ENCODE assay signal across 24 cellular contexts in the genomic region with DNA sequence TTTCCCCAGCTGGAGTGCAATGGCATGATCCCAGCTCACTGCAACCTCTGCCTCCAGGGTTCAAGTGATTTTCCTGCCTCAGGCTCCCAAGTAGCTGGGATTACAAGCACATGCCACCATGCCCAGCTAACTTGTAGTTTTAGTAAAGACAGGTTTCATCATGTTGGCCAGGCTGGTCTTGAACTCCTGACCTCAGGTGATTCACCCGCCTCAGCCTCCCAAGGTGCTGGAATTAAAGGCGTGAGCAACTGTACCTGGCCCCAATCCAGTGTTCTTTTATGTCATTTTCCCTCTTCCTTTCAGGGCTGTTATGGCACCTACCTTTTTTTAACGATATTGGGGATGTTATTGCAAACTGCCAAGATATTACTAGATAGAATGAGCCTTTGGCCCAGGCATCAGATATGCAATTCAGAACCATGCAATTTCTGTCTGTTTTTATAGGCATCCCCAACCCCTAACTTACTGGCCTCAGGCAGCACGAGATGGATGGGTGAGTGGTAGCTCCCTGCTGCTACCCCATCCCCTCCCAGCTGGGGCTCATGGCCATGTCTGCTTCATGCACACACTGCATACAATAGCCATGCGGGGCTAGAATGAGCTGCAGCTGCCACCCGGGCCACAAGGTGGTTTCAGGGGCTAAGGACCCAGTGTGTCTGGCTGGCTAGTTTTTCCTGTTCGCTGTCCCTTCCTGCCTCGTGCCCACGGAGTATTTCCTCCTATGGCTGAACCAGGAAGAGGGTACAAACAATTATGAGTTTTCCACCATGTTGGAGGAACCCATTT.
DNase-seq lines count a peak whose midpoint lies in the region; ATAC-seq, FAIRE-seq and TF ChIP-seq lines count a peak whose summit lies in the region.
"Had no signal": no experiment of that assay in that cellular context is flagged by ENCODE, and none has a peak within 500 bp of the region (broad histone marks: within the 10 kb centered on the region; RNA-seq: fewer than 3 reads in every experiment).

No MANE protein-coding gene starts in this region.

- H3K23ac ChIP-seq in H1 (ENCODE audit: insufficient read length) = no peak overlapping the region
- H3K23ac ChIP-seq in trophoblast cell (ENCODE audit: low read length) = no peak overlapping the region

- in situ Hi-C loops in gastrocnemius medialis (cut with MboI; ENCODE audit: low sequenced_read_pairs in 4 of 4) = no loop called here

- no peak for TF ChIP-seq POLR2A in H1 (IDR thresholded peaks at IDR 0.05; ENCODE audit: control extremely low read depth in 1 of 2, low read depth in 2 of 2, low read length in 2 of 2)
- no peak for TF ChIP-seq POLR2A in gastrocnemius medialis (IDR thresholded peaks at IDR 0.05)

- H3K23me2 ChIP-seq in H1 (ENCODE audit: low read depth, low read length) = no peaks in the 10 kb centered on the region

- H4K91ac ChIP-seq in H1 (replicated peaks; ENCODE audit: insufficient read length, low read length) = no peak overlapping the region
- H4K91ac ChIP-seq in trophoblast cell (ENCODE audit: low read depth, low read length) = no peak overlapping the region

- DNase-seq in M059J (ENCODE audit: low read depth) (peak; percentile 46), RPMI7951 (ENCODE audit: low read depth) (peak; percentile 17), H1 (ENCODE audit: low read depth in 1 of 2, low spot score in 2 of 2) (no peak), trophoblast cell (no peak), NCI-H1105 (lab: John Stamatoyannopoulos, UW) (no peak), gastrocnemius medialis (no peak)
- DNase-seq: BE2C; CD8-positive, alpha-beta memory T cell; DMS 273 treated with DMSO at 0.1 percent for 48 hours; DND-41; Karpas-422; MV-4-11; NCI-H1105 treated with DMSO at 0.1 percent for 48 hours; NCI-H146; NCI-H1930; NCI-H2107; NCI-H526; T-cell had no signal

- no peak overlapping the region for H2AK5ac ChIP-seq in H1 (ENCODE audit: low read depth, low read length)
- no peak overlapping the region for H2AK5ac ChIP-seq in trophoblast cell (ENCODE audit: low read length)

- H3K27me3 ChIP-seq in H1 (replicated peaks in 1 of 4; ENCODE audit: control insufficient read depth in 3 of 4, extremely low read depth in 1 of 4, insufficient read depth in 3 of 4, low read length in 3 of 4) (peaks cover 0 to 1% (median 0%) of the 10 kb centered on the region in 4 experiments; a peak in 1 of 7 replicates), trophoblast cell (ENCODE audit: insufficient read depth, low read length) (no peaks in the 10 kb centered on the region), gastrocnemius medialis (no peaks in the 10 kb centered on the region)
- H3K27me3 ChIP-seq: BE2C, SJSA1 had no signal

- CTCF ChIA-PET in H1 (lab: Charles Lee; ENCODE audit: partially characterized antibody) = interaction anchor here (0.6 to 1.0 kb wide), 5 partner anchors 38 to 1281 kb away, joined by 3 to 4 read pairs (median 3); no protein-coding TSS in a partner anchor

- H3K36me3 ChIP-seq in H1 (ENCODE audit: control insufficient read depth in 2 of 4, insufficient read depth in 4 of 4, low read length in 3 of 4) = no peaks in the 10 kb centered on the region
- H3K36me3 ChIP-seq in trophoblast cell (ENCODE audit: control insufficient read depth in 1 of 2, insufficient read depth in 2 of 2, low read length in 2 of 2) = no peaks in the 10 kb centered on the region
- H3K36me3 ChIP-seq in gastrocnemius medialis = no peaks in the 10 kb centered on the region
- H3K36me3 ChIP-seq: BE2C, SJSA1 had no signal

- no peaks in the 10 kb centered on the region for H4K20me1 ChIP-seq in H1 (replicated peaks in 1 of 2; ENCODE audit: control insufficient read depth in 1 of 2, insufficient read depth in 2 of 2, low read length in 2 of 2)

- ATAC-seq in gastrocnemius medialis (no peak), GM19351 (IDR thresholded peaks at IDR 0.05; ENCODE audit: unreplicated experiment) (no peak)
- ATAC-seq: HepG2, Panc1, T-cell had no signal

- no peak overlapping the region for H3K56ac ChIP-seq in H1 (replicated peaks; ENCODE audit: insufficient read length, low read depth, low read length)

- H2BK120ac ChIP-seq in H1 (replicated peaks; ENCODE audit: low read depth, low read length) (no peak overlapping the region), trophoblast cell (ENCODE audit: insufficient read depth, low read length, poor library complexity) (no peak overlapping the region)

- no peak overlapping the region for H4K5ac ChIP-seq in H1 (ENCODE audit: insufficient read length, low read depth, low read length)

- H2BK5ac ChIP-seq in H1 (ENCODE audit: low read depth, low read length) (no peak overlapping the region), trophoblast cell (ENCODE audit: low read depth, low read length, poor library complexity) (no peak overlapping the region)

- H3K18ac ChIP-seq in H1 (ENCODE audit: extremely low read depth, low read length) (no peak overlapping the region), trophoblast cell (ENCODE audit: low read length) (no peak overlapping the region)

- H3K4ac ChIP-seq in H1 (replicated peaks; ENCODE audit: insufficient read length, low read depth, low read length) (no peak overlapping the region), trophoblast cell (ENCODE audit: low read depth, low read length) (no peak overlapping the region)

- 92% methylated on average over 9 of the region's 9 CpGs; no CpG with 5 or more reads in 1 of the 2 experiments for WGBS in H1 (ENCODE audit: extremely low coverage in 1 of 2, insufficient coverage in 1 of 2, insufficient read length in 1 of 2, insufficient replicate concordance in 2 of 2, low coverage in 1 of 2, low lambda C conversion rate in 2 of 2, missing lambda C conversion rate in 1 of 2), 2 experiments
- no CpG with 5 or more reads among the region's 9 CpGs for WGBS in trophoblast cell (ENCODE audit: extremely low coverage, insufficient coverage, insufficient read length)

- H3K14ac ChIP-seq in H1 (ENCODE audit: insufficient read length) (no peak overlapping the region), trophoblast cell (ENCODE audit: low read length) (no peak overlapping the region)

- H3K79me1 ChIP-seq in H1 (ENCODE audit: low read depth, low read length) = no peaks in the 10 kb centered on the region
- no peaks in the 10 kb centered on the region for H3K79me1 ChIP-seq in trophoblast cell (ENCODE audit: low read length)

- intact Hi-C loops in gastrocnemius medialis (cut with DNase I; ENCODE audit: low total_unique reads) = no loop called here

- no peak for TF ChIP-seq EP300 in H1 (IDR thresholded peaks at IDR 0.05; ENCODE audit: borderline replicate concordance in 1 of 2, low read depth in 2 of 2, low read length in 2 of 2)

- POLR2A ChIA-PET in H1 (lab: Charles Lee; ENCODE audit: partially characterized antibody) = no interaction called here

- no peak overlapping the region for H4K12ac ChIP-seq in trophoblast cell (ENCODE audit: low read depth, low read length)

- H2BK12ac ChIP-seq in H1 (ENCODE audit: low read depth, low read length) (no peak overlapping the region), trophoblast cell (ENCODE audit: low read length) (no peak overlapping the region)

- no peak overlapping the region for H3K9ac ChIP-seq in H1 (replicated peaks in 1 of 4; ENCODE audit: extremely low read depth in 1 of 4, low read depth in 3 of 4, low read length in 3 of 4)
- peak overlapping the region; percentile 25 for H3K9ac ChIP-seq in trophoblast cell (ENCODE audit: low read length)

- peaks cover 0 to 4% (median 1%) of the 10 kb centered on the region in 4 experiments; a peak in 2 of 7 replicates for H3K4me1 ChIP-seq in H1 (replicated peaks in 1 of 4; ENCODE audit: control insufficient read depth in 3 of 4, insufficient read depth in 4 of 4, low read length in 3 of 4)
- no peaks in the 10 kb centered on the region for H3K4me1 ChIP-seq in trophoblast cell (ENCODE audit: control insufficient read depth in 1 of 2, insufficient read depth in 2 of 2, low read length in 2 of 2)
- no peaks in the 10 kb centered on the region for H3K4me1 ChIP-seq in gastrocnemius medialis
- H3K4me1 ChIP-seq: BE2C, SJSA1 had no signal

- no peak for FAIRE-seq in H1 (lab: Jason Lieb, UNC)
- FAIRE-seq: GM12892, H54, HepG2 had no signal

- H3K9me3 ChIP-seq in H1 (ENCODE audit: insufficient read depth in 2 of 2, low read depth in 1 of 2, low read length in 1 of 2) = peaks cover 10 to 13% of the 10 kb centered on the region in 2 experiments; a peak in 2 of 4 replicates
- peaks cover 9% of the 10 kb centered on the region for H3K9me3 ChIP-seq in trophoblast cell (ENCODE audit: insufficient read depth, low read depth, low read length)
- no peaks in the 10 kb centered on the region for H3K9me3 ChIP-seq in gastrocnemius medialis
- H3K9me3 ChIP-seq: BE2C, SJSA1 had no signal

- H4K8ac ChIP-seq in H1 (ENCODE audit: extremely low read depth, insufficient read depth, low read length) (no peak overlapping the region), trophoblast cell (ENCODE audit: low read depth, low read length) (no peak overlapping the region)

- no peak overlapping the region for H2BK15ac ChIP-seq in H1 (ENCODE audit: low read length)

- no peak overlapping the region for H3K4me3 ChIP-seq in H1 (ENCODE audit: extremely low read depth in 1 of 4, insufficient read depth in 2 of 4, low read depth in 3 of 4, low read length in 4 of 4)
- H3K4me3 ChIP-seq in trophoblast cell (ENCODE audit: low read depth, low read length) = no peak overlapping the region
- no peak overlapping the region for H3K4me3 ChIP-seq in gastrocnemius medialis
- H3K4me3 ChIP-seq: SJSA1 had no signal

- no peak overlapping the region for H2BK20ac ChIP-seq in H1 (ENCODE audit: low read length)

- peak; percentile 18 to 35; a peak in 2 of 4 replicates for TF ChIP-seq RAD21 in H1 (IDR thresholded peaks at IDR 0.05 in 1 of 2, conservative IDR thresholded peaks at IDR 0.05 in 1 of 2; ENCODE audit: low read depth in 2 of 2, low read length in 2 of 2)

- TF ChIP-seq CTCF in H1 (IDR thresholded peaks at IDR 0.05; ENCODE audit: control extremely low read depth in 1 of 3, insufficient read depth in 1 of 3, low read depth in 1 of 3, low read length in 3 of 3) = peak in 2 of 3 experiments; percentile 12 to 39; a peak in 1 of 4 replicates
- TF ChIP-seq CTCF in gastrocnemius medialis (IDR thresholded peaks at IDR 0.05 in 4 of 5, conservative IDR thresholded peaks at IDR 0.05 in 1 of 5) = no peak

- no peak overlapping the region for H3K4me2 ChIP-seq in H1 (ENCODE audit: insufficient read depth in 1 of 2, low read depth in 2 of 2, low read length in 2 of 2)
- no peak overlapping the region for H3K4me2 ChIP-seq in trophoblast cell (ENCODE audit: low read length)

- H3K27ac ChIP-seq in H1 (ENCODE audit: low read depth, low read length) (no peak overlapping the region), trophoblast cell (ENCODE audit: low read depth, low read length) (no peak overlapping the region), gastrocnemius medialis (no peak overlapping the region)
- H3K27ac ChIP-seq: SJSA1 had no signal

- H2AFZ ChIP-seq in H1 (ENCODE audit: low read length) (no peak overlapping the region), trophoblast cell (ENCODE audit: insufficient read depth, low read length, poor library complexity) (no peak overlapping the region)

- H3K79me2 ChIP-seq in H1 (ENCODE audit: control insufficient read depth in 1 of 2, insufficient read depth in 2 of 2, low read length in 2 of 2) (no peaks in the 10 kb centered on the region), trophoblast cell (ENCODE audit: control insufficient read depth, insufficient read depth, low read length, poor library complexity) (no peaks in the 10 kb centered on the region)

TF ChIP-seq in H1, 55 proteins besides CTCF, POLR2A, EP300 and RAD21 (continues in another document):
- no peak for TF ChIP-seq JUND (IDR thresholded peaks at IDR 0.05; ENCODE audit: low read length)

Comparison
In these comparisons a context has a peak if more than half of its experiments do, and no peak if none do; other contexts are left out.
1. DNase-seq: peak in M059J (single experiment) and RPMI7951 (single experiment); none in H1 (0 of 2), trophoblast cell (0 of 2), NCI-H1105 (single experiment) and gastrocnemius medialis (0 of 2).
2. CTCF ChIP-seq: peak in H1 (2 of 3); none in gastrocnemius medialis (0 of 5).